14 cellular contexts compared by ENCODE assay signal in the genomic region with DNA sequence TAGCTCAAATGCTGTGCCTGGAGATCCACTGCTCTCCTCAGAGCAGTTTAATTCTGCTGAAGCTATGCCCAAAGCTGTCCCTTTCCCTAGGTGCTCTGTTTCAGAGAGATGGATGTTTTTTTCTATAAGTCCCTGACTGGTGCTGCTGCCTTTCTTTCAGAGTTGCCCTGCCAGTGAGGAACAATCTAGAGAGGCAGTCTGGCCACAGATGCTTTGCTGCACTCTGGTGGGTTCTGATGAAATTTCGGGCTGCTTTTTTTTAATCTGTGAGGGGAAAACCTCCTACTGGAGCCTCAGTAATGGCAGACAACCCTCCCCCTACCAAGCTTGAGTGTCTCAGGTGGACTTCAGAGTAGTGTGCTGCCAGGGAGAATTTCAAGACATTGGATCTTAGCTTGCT.
A peak's percentile ranks its signal among the peaks of the same experiment; 100 is the strongest.
DNase-seq lines count a peak whose midpoint lies in the region; ATAC-seq, FAIRE-seq and TF ChIP-seq lines count a peak whose summit lies in the region.
"Had no signal": no experiment of that assay in that cellular context is flagged by ENCODE, and none has a peak within 500 bp of the region (broad histone marks: within the 10 kb centered on the region; RNA-seq: fewer than 3 reads in every experiment).

No MANE protein-coding gene starts in this region.

- H2AFZ ChIP-seq in DND-41 (ENCODE audit: low read depth, low read length) (no peak overlapping the region), endothelial cell of umbilical vein (ENCODE audit: low read depth, low read length) (no peak overlapping the region)
- H2AFZ ChIP-seq: GM23248 had no signal

- no peak for TF ChIP-seq POLR2A in endothelial cell of umbilical vein (IDR thresholded peaks at IDR 0.05; ENCODE audit: low read depth, low read length)

- no peak for FAIRE-seq in endothelial cell of umbilical vein (lab: Jason Lieb, UNC)
- FAIRE-seq: GM12891 had no signal

- CTCF ChIA-PET in WTC11 (lab: Charles Lee) = interaction anchor here (1.1 kb wide), 1 partner anchor 273 kb away, joined by 3 read pairs; no protein-coding TSS in a partner anchor
- CTCF ChIA-PET in endothelial cell of umbilical vein (lab: Charles Lee) = interaction anchor here (0.7 kb wide), 1 partner anchor 92 kb away, joined by 3 read pairs; no protein-coding TSS in a partner anchor

- no peaks in the 10 kb centered on the region for H3K27me3 ChIP-seq in DND-41 (ENCODE audit: insufficient read depth, low read length, poor library complexity)
- H3K27me3 ChIP-seq in endothelial cell of umbilical vein (ENCODE audit: control insufficient read depth in 2 of 2, insufficient read depth in 2 of 2, low read length in 2 of 2) = no peaks in the 10 kb centered on the region
- H3K27me3 ChIP-seq: BLaER1 treated with 17β-estradiol and CSF1 and Interleukin-3, amounts not matched to agents 10 nM and 100 nM had no signal

- no peak overlapping the region for H3K27ac Mint-ChIP-seq in WTC11
- H3K27ac Mint-ChIP-seq: CD4-positive, CD25-positive, alpha-beta regulatory T cell; H9 had no signal

- intact Hi-C loops in endothelial cell of umbilical vein (cut with micrococcal nuclease) = loop anchor here (10.0 kb wide), 1 partner anchor 93 kb away; a partner anchor contains a TSS

- H3K4me3 ChIP-seq in DND-41 (ENCODE audit: low read depth in 1 of 2, low read length in 2 of 2) (no peak overlapping the region), endothelial cell of umbilical vein (replicated peaks in 1 of 3; ENCODE audit: insufficient read depth in 1 of 3, low read depth in 1 of 3, low read length in 3 of 3) (no peak overlapping the region)
- H3K4me3 ChIP-seq: BLaER1 treated with 17β-estradiol and CSF1 and Interleukin-3, amounts not matched to agents 10 nM and 100 nM; GM23248 had no signal

- H4K20me1 ChIP-seq in DND-41 (ENCODE audit: insufficient read depth, low read length) (no peaks in the 10 kb centered on the region), endothelial cell of umbilical vein (replicated peaks; ENCODE audit: control insufficient read depth, extremely low read depth, insufficient read depth, low read length) (no peaks in the 10 kb centered on the region)
- H4K20me1 ChIP-seq: BLaER1 treated with 17β-estradiol and CSF1 and Interleukin-3, amounts not matched to agents 10 nM and 100 nM had no signal

- H3K9me3 Mint-ChIP-seq in WTC11 = 0 out of 2 replicates have a peak, but pooled peaks cover 4% of the 10 kb centered on the region
- H3K9me3 Mint-ChIP-seq: CD4-positive, CD25-positive, alpha-beta regulatory T cell; H9 had no signal

- H3K27me3 Mint-ChIP-seq in WTC11 (ENCODE audit: low read depth) = no peaks in the 10 kb centered on the region
- H3K27me3 Mint-ChIP-seq: CD4-positive, CD25-positive, alpha-beta regulatory T cell had no signal

- peaks cover 23% of the 10 kb centered on the region for H3K36me3 Mint-ChIP-seq in WTC11
- H3K36me3 Mint-ChIP-seq: CD4-positive, CD25-positive, alpha-beta regulatory T cell had no signal

- no peak overlapping the region for H3K9ac ChIP-seq in DND-41 (ENCODE audit: low read depth, low read length)
- no peak overlapping the region for H3K9ac ChIP-seq in endothelial cell of umbilical vein (replicated peaks; ENCODE audit: extremely low read depth, insufficient read depth, low read length)
- H3K9ac ChIP-seq: BLaER1 treated with 17β-estradiol and CSF1 and Interleukin-3, amounts not matched to agents 10 nM and 100 nM; GM23248 had no signal

- H3K9me3 ChIP-seq in DND-41 (ENCODE audit: insufficient read depth, low read length, severe bottlenecking) (no peaks in the 10 kb centered on the region), endothelial cell of umbilical vein (replicated peaks; ENCODE audit: control insufficient read depth, insufficient read depth, low read length) (no peaks in the 10 kb centered on the region)
- H3K9me3 ChIP-seq: BLaER1 treated with 17β-estradiol and CSF1 and Interleukin-3, amounts not matched to agents 10 nM and 100 nM had no signal

- DNase-seq in DND-41 = peak; percentile 5
- no peak for DNase-seq in WTC11 (ENCODE audit: low spot score)
- DNase-seq in endothelial cell of umbilical vein (ENCODE audit: low read depth, low spot score) = peak; percentile 1
- peak; percentile 1 for DNase-seq in left kidney (ENCODE audit: low read depth, low spot score)
- DNase-seq in islet precursor cell = no peak
- no peak for DNase-seq in GM03348 (ENCODE audit: low spot score)
- DNase-seq in NCI-H1417 (lab: John Stamatoyannopoulos, UW) = no peak
- DNase-seq: 8988T; CD4-positive, CD25-positive, alpha-beta regulatory T cell; DMS53; GM23248; H9 had no signal

- no peak for TF ChIP-seq CTCF in DND-41 (IDR thresholded peaks at IDR 0.05; ENCODE audit: borderline replicate concordance, extremely low read depth, low read length, poor library complexity, severe bottlenecking)
- no peak for TF ChIP-seq CTCF in WTC11 (IDR thresholded peaks at IDR 0.05)
- TF ChIP-seq CTCF in endothelial cell of umbilical vein (IDR thresholded peaks at IDR 0.05; ENCODE audit: extremely low read depth in 1 of 2, insufficient read depth in 1 of 2, low read depth in 1 of 2, low read length in 2 of 2) = no peak

- H3K4me1 ChIP-seq in DND-41 (ENCODE audit: insufficient read depth, low read length) (no peaks in the 10 kb centered on the region), endothelial cell of umbilical vein (ENCODE audit: control insufficient read depth, extremely low read depth, insufficient read depth, low read length) (no peaks in the 10 kb centered on the region)
- H3K4me1 ChIP-seq: BLaER1 treated with 17β-estradiol and CSF1 and Interleukin-3, amounts not matched to agents 10 nM and 100 nM had no signal

- H3K4me1 Mint-ChIP-seq in WTC11 = peaks cover 28% of the 10 kb centered on the region
- H3K4me1 Mint-ChIP-seq: CD4-positive, CD25-positive, alpha-beta regulatory T cell; H9 had no signal

- H3K27ac ChIP-seq in DND-41 (ENCODE audit: low read length) = no peak overlapping the region
- H3K27ac ChIP-seq in endothelial cell of umbilical vein (ENCODE audit: insufficient read depth, low read depth, low read length) = no peak overlapping the region
- H3K27ac ChIP-seq: BLaER1 treated with 17β-estradiol and CSF1 and Interleukin-3, amounts not matched to agents 10 nM and 100 nM; GM23248 had no signal

- H3K4me2 ChIP-seq in DND-41 (ENCODE audit: insufficient read depth, low read length) (no peak overlapping the region), endothelial cell of umbilical vein (ENCODE audit: insufficient read depth, low read length) (no peak overlapping the region)
- H3K4me2 ChIP-seq: BLaER1 treated with 17β-estradiol and CSF1 and Interleukin-3, amounts not matched to agents 10 nM and 100 nM had no signal

- no peak for ATAC-seq in DND-41 (ENCODE audit: insufficient read depth, low read depth)
- ATAC-seq in WTC11 = peak; percentile 60

- POLR2A ChIA-PET in WTC11 (lab: Charles Lee) (interaction anchor here (0.7 kb wide), 1 partner anchor 227 kb away, joined by 5 read pairs; no protein-coding TSS in a partner anchor), endothelial cell of umbilical vein (lab: Charles Lee) (no interaction called here)

- H3K36me3 ChIP-seq in DND-41 (ENCODE audit: insufficient read depth, low read length) = no peaks in the 10 kb centered on the region
- H3K36me3 ChIP-seq in endothelial cell of umbilical vein (ENCODE audit: control insufficient read depth in 2 of 2, extremely low read depth in 1 of 2, insufficient read depth in 2 of 2, low read length in 2 of 2) = no peaks in the 10 kb centered on the region
- H3K36me3 ChIP-seq: BLaER1 treated with 17β-estradiol and CSF1 and Interleukin-3, amounts not matched to agents 10 nM and 100 nM had no signal

- dilution Hi-C loops in endothelial cell of umbilical vein (cut with MboI; ENCODE audit: extremely low pct_ligation_motif_present, low sequenced_read_pairs) = no loop called here

- no peak overlapping the region for H3K4me3 Mint-ChIP-seq in WTC11
- H3K4me3 Mint-ChIP-seq: CD4-positive, CD25-positive, alpha-beta regulatory T cell; H9 had no signal

- no peaks in the 10 kb centered on the region for H3K9me1 ChIP-seq in endothelial cell of umbilical vein (replicated peaks; ENCODE audit: control insufficient read depth, extremely low read depth, insufficient read depth, low read length)

- H3K79me2 ChIP-seq in DND-41 (ENCODE audit: insufficient read depth, low read length) (no peaks in the 10 kb centered on the region), endothelial cell of umbilical vein (ENCODE audit: control insufficient read depth, insufficient read depth, low read length) (no peaks in the 10 kb centered on the region)

- BruUV-seq in endothelial cell of umbilical vein (replicated peaks; lab: Mats Ljungman, UMichigan) = no TSS peak

TF ChIP-seq in WTC11, 78 proteins besides CTCF, POLR2A, EP300 and RAD21 (continues in another document):
- no peak for TF ChIP-seq ZNF423 (CRISPR knock-in tag; IDR thresholded peaks at IDR 0.05)
- TF ChIP-seq FOXJ3 (CRISPR knock-in tag; IDR thresholded peaks at IDR 0.05; ENCODE audit: borderline replicate concordance) = no peak
- TF ChIP-seq NFE2L1 (CRISPR knock-in tag; IDR thresholded peaks at IDR 0.05) = no peak
- no peak for TF ChIP-seq GTF2I (CRISPR knock-in tag; conservative IDR thresholded peaks at IDR 0.05)
- no peak for TF ChIP-seq SMAD4 (CRISPR knock-in tag; IDR thresholded peaks at IDR 0.05)

TF ChIP-seq in endothelial cell of umbilical vein, 7 proteins besides CTCF, POLR2A, EP300 and RAD21:
- TF ChIP-seq EZH2 (IDR thresholded peaks at IDR 0.05; ENCODE audit: borderline replicate concordance, low read depth, low read length, severe bottlenecking) = no peak
- TF ChIP-seq GATA2 (IDR thresholded peaks at IDR 0.05; ENCODE audit: insufficient read depth, insufficient read length, low read depth, low read length) = no peak
- TF ChIP-seq JUN (IDR thresholded peaks at IDR 0.05; ENCODE audit: borderline replicate concordance, insufficient read depth, insufficient read length, low read depth) = no peak
- no peak for TF ChIP-seq FOS (IDR thresholded peaks at IDR 0.05; ENCODE audit: borderline replicate concordance, insufficient read depth, low read length)
- TF ChIP-seq, protein P1, sequence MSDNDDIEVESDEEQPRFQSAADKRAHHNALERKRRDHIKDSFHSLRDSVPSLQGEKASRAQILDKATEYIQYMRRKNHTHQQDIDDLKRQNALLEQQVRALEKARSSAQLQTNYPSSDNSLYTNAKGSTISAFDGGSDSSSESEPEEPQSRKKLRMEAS (IDR thresholded peaks at IDR 0.05; ENCODE audit: insufficient read depth, insufficient read length) = no peak
- no peak for TF ChIP-seq MYC (IDR thresholded peaks at IDR 0.05; ENCODE audit: low read depth, low read length)
- no peak for TF ChIP-seq POLR2AphosphoS5 (IDR thresholded peaks at IDR 0.05; ENCODE audit: insufficient read depth, low read depth, low read length)

Comparison
In these comparisons a context has a peak if more than half of its experiments do, and no peak if none do; other contexts are left out.
1. DNase-seq: peak in DND-41 (single experiment), endothelial cell of umbilical vein (single experiment) and left kidney (single experiment); none in WTC11 (single experiment), islet precursor cell (single experiment), GM03348 (single experiment) and NCI-H1417 (0 of 3).